In genomic region chr2:231685349-231686191, GRCh38 we compare ENCODE assay signal across 1 cellular context.
TF ChIP-seq lines count a peak whose summit lies in the region.

No MANE protein-coding gene starts in this region.

TF ChIP-seq in HepG2, 621 proteins besides CTCF, POLR2A, EP300 and RAD21 (continued from another document):
- no peak for TF ChIP-seq ZNF512B (CRISPR knock-in tag; IDR thresholded peaks at IDR 0.05; ENCODE audit: borderline replicate concordance)
- TF ChIP-seq KLF15 (CRISPR knock-in tag; IDR thresholded peaks at IDR 0.05; ENCODE audit: borderline replicate concordance) = no peak
- no peak for TF ChIP-seq HES4 (CRISPR knock-in tag; IDR thresholded peaks at IDR 0.05; ENCODE audit: borderline replicate concordance)
- no peak for TF ChIP-seq PHB2 (IDR thresholded peaks at IDR 0.05; ENCODE audit: partially characterized antibody)
- TF ChIP-seq RFXANK (CRISPR knock-in tag; IDR thresholded peaks at IDR 0.05) = no peak
- no peak for TF ChIP-seq ATF7-NPFF (CRISPR knock-in tag; IDR thresholded peaks at IDR 0.05; ENCODE audit: low read depth)
